ENCODE assay signal across 9 cellular contexts in genomic region chr17:55295411-55296170, GRCh38. TPM values are rescaled to one million over a fixed set of nuclear protein-coding genes. Genes with fewer than 3 reads are reported as not detected.
A peak's percentile ranks its signal among the peaks of the same experiment; 100 is the strongest.
DNase-seq lines count a peak whose midpoint lies in the region; ATAC-seq and TF ChIP-seq lines count a peak whose summit lies in the region.
"Had no signal": no experiment of that assay in that cellular context is flagged by ENCODE, and none has a peak within 500 bp of the region (broad histone marks: within the 10 kb centered on the region; RNA-seq: fewer than 3 reads in every experiment).

No MANE protein-coding gene starts in this region.

- ATAC-seq in SK-N-SH treated with all-trans-retinoic acid at 6 μM for 48 hours (peak; percentile 94), heart right ventricle (peak; percentile 73 to 92 (median 84)), sciatic nerve (peak; percentile 83)

- no peak overlapping the region for H3K4me3 ChIP-seq in GM23248
- no peak overlapping the region for H3K4me3 ChIP-seq in heart right ventricle

- H3K9ac ChIP-seq in GM23248 = no peak overlapping the region

- H3K27me3 ChIP-seq in GM23248 (replicated peaks; ENCODE audit: insufficient read depth) (no peaks in the 10 kb centered on the region), heart right ventricle (no peaks in the 10 kb centered on the region)

- no peaks in the 10 kb centered on the region for H3K36me3 ChIP-seq in GM23248 (ENCODE audit: low read depth)
- peaks cover 0 to 35% (median 0%) of the 10 kb centered on the region in 9 donors for H3K36me3 ChIP-seq in heart right ventricle

- WGBS in GM23248 (ENCODE audit: low coverage in 1 of 2, low lambda C conversion rate in 2 of 2, missing lambda C conversion rate in 2 of 2), 2 experiments = 47 to 48% methylated on average over 10 of the region's 10 CpGs
- 36 to 39% methylated on average over 10 of the region's 10 CpGs for WGBS in heart right ventricle, 2 donors

- H4K20me1 ChIP-seq in GM23248 (ENCODE audit: insufficient read depth) = no peaks in the 10 kb centered on the region

- H3K27ac Mint-ChIP-seq in activated naive CD8-positive, alpha-beta T cell treated with anti-CD3 and anti-CD28 coated beads for 36 hours = no peak overlapping the region
- H3K27ac Mint-ChIP-seq: dendritic cell treated with granulocyte-macrophage colony-stimulating factor and Interleukin-4, amounts not matched to agents 40 ng/mL and 50 ng/mL, for 4 days had no signal

- H3K27me3 Mint-ChIP-seq in activated naive CD8-positive, alpha-beta T cell treated with anti-CD3 and anti-CD28 coated beads for 36 hours = no peaks in the 10 kb centered on the region
- H3K27me3 Mint-ChIP-seq: dendritic cell treated with granulocyte-macrophage colony-stimulating factor and Interleukin-4, amounts not matched to agents 40 ng/mL and 50 ng/mL, for 4 days had no signal

- no peaks in the 10 kb centered on the region for H3K9me2 ChIP-seq in GM23248 (ENCODE audit: insufficient read depth)

- H3F3A ChIP-seq in GM23248 (ENCODE audit: insufficient read depth) = no peaks in the 10 kb centered on the region

- no peaks in the 10 kb centered on the region for H3K4me1 Mint-ChIP-seq in activated naive CD8-positive, alpha-beta T cell treated with anti-CD3 and anti-CD28 coated beads for 36 hours

- DNase-seq in EH (ENCODE audit: low read depth) (peak; percentile 53), GM23248 (peak; percentile 62), LHCN-M2 (ENCODE audit: low read depth) (peak; percentile 22), heart right ventricle (peak in 1 of 2 donors; percentile 42), sciatic nerve (ENCODE audit: low spot score) (peak; percentile 69), middle frontal gyrus (ENCODE audit: extremely low spot score, low spot score) (no peak)
- peak; percentile 45 for DNase-seq in activated naive CD8-positive, alpha-beta T cell treated with anti-CD3 and anti-CD28 coated beads for 36 hours

- TF ChIP-seq CTCF in heart right ventricle (IDR thresholded peaks at IDR 0.05) = peak; percentile 80 to 89 (median 87)

- in situ Hi-C loops in GM23248 (cut with MboI) = no loop called here

- no peaks in the 10 kb centered on the region for H3K36me3 Mint-ChIP-seq in activated naive CD8-positive, alpha-beta T cell treated with anti-CD3 and anti-CD28 coated beads for 36 hours

- no peaks in the 10 kb centered on the region for H3K9me3 Mint-ChIP-seq in activated naive CD8-positive, alpha-beta T cell treated with anti-CD3 and anti-CD28 coated beads for 36 hours
- H3K9me3 Mint-ChIP-seq: dendritic cell treated with granulocyte-macrophage colony-stimulating factor and Interleukin-4, amounts not matched to agents 40 ng/mL and 50 ng/mL, for 4 days had no signal

- H3K27ac ChIP-seq in GM23248 (no peak overlapping the region), heart right ventricle (peak overlapping the region in 5 of 10 donors; percentile 25 to 42 (median 38))

- no peaks in the 10 kb centered on the region for H3K79me2 ChIP-seq in GM23248 (ENCODE audit: insufficient read depth)

- no peak overlapping the region for H2AFZ ChIP-seq in GM23248

- H3K4me2 ChIP-seq in GM23248 (ENCODE audit: unreplicated experiment) = no peak overlapping the region

- H3K4me1 ChIP-seq in GM23248 (ENCODE audit: insufficient read depth) = no peaks in the 10 kb centered on the region
- H3K4me1 ChIP-seq in heart right ventricle = peaks cover 0 to 30% (median 12%) of the 10 kb centered on the region in 9 donors

- H3K4me3 Mint-ChIP-seq in activated naive CD8-positive, alpha-beta T cell treated with anti-CD3 and anti-CD28 coated beads for 36 hours = no peak overlapping the region
- H3K4me3 Mint-ChIP-seq: dendritic cell treated with granulocyte-macrophage colony-stimulating factor and Interleukin-4, amounts not matched to agents 40 ng/mL and 50 ng/mL, for 4 days had no signal

- H3K9me3 ChIP-seq in GM23248 (ENCODE audit: low read depth) = no peaks in the 10 kb centered on the region
- H3K9me3 ChIP-seq in heart right ventricle = peaks cover 0 to 11% (median 0%) of the 10 kb centered on the region in 11 donors

- intact Hi-C loops in heart right ventricle (cut with DNase I) = loop anchor here in 8 of 10 donors (1.0 to 10.0 kb wide), 10 partner anchors 29 to 303 kb away; partner anchors contain the start of gene HLF (in 3 of the 8)
- intact Hi-C loops in sciatic nerve (cut with DNase I) = no loop called here

TF ChIP-seq in SK-N-SH treated with all-trans-retinoic acid at 6 μM for 48 hours, 23 proteins besides CTCF, POLR2A, EP300 and RAD21 (continues in another document):
- TF ChIP-seq, protein P1, sequence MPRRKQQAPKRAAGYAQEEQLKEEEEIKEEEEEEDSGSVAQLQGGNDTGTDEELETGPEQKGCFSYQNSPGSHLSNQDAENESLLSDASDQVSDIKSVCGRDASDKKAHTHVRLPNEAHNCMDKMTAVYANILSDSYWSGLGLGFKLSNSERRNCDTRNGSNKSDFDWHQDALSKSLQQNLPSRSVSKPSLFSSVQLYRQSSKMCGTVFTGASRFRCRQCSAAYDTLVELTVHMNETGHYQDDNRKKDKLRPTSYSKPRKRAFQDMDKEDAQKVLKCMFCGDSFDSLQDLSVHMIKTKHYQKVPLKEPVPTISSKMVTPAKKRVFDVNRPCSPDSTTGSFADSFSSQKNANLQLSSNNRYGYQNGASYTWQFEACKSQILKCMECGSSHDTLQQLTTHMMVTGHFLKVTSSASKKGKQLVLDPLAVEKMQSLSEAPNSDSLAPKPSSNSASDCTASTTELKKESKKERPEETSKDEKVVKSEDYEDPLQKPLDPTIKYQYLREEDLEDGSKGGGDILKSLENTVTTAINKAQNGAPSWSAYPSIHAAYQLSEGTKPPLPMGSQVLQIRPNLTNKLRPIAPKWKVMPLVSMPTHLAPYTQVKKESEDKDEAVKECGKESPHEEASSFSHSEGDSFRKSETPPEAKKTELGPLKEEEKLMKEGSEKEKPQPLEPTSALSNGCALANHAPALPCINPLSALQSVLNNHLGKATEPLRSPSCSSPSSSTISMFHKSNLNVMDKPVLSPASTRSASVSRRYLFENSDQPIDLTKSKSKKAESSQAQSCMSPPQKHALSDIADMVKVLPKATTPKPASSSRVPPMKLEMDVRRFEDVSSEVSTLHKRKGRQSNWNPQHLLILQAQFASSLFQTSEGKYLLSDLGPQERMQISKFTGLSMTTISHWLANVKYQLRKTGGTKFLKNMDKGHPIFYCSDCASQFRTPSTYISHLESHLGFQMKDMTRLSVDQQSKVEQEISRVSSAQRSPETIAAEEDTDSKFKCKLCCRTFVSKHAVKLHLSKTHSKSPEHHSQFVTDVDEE (CRISPR knock-in tag; IDR thresholded peaks at IDR 0.05) = no peak
- TF ChIP-seq TCF4 (CRISPR knock-in tag; IDR thresholded peaks at IDR 0.05; ENCODE audit: borderline replicate concordance) (no peak), PATZ1 (CRISPR knock-in tag; IDR thresholded peaks at IDR 0.05; ENCODE audit: borderline replicate concordance) (no peak), RARB (CRISPR knock-in tag; IDR thresholded peaks at IDR 0.05) (no peak), ESRRG (CRISPR knock-in tag; IDR thresholded peaks at IDR 0.05) (no peak), ZNF565 (CRISPR knock-in tag; conservative IDR thresholded peaks at IDR 0.05; ENCODE audit: low read depth) (no peak), TOX (CRISPR knock-in tag; IDR thresholded peaks at IDR 0.05; ENCODE audit: borderline replicate concordance) (no peak), ZC3H10 (CRISPR knock-in tag; IDR thresholded peaks at IDR 0.05) (no peak), ZNF8 (CRISPR knock-in tag; IDR thresholded peaks at IDR 0.05) (no peak), POU6F1 (CRISPR knock-in tag; IDR thresholded peaks at IDR 0.05; ENCODE audit: borderline replicate concordance, low read depth) (no peak), CSDC2 (CRISPR knock-in tag; IDR thresholded peaks at IDR 0.05) (no peak), SNAI2 (CRISPR knock-in tag; IDR thresholded peaks at IDR 0.05) (no peak)

RNA-seq across cellular contexts. Expression of gene HLF, which starts 30.8 kb away (rescaled TPM):
- total RNA-seq in GM23248 (2014; rRNA removed; shearing (Covaris generic)) = not detected in 2 replicates
- polyA plus RNA-seq in GM23248 (2016; fragmentation: Nextera tagmentation; extraction: Ambion mirVana) (0.09 TPM in 1 of 2 replicates, not detected in the other), heart right ventricle (1 to 10 TPM; 4.1 to 4.4 TPM)
- total RNA-seq in LHCN-M2 (2014; rRNA removed) (0.26 and 0.29 TPM in 2 replicates), heart right ventricle (10 to 100 TPM; 11.2 to 42.5 (median 31.3) TPM), sciatic nerve (21.4 TPM)
- polyA plus RNA-seq in LHCN-M2 (2012) = 0.02 TPM
- under 1 TPM; 0.19 to 0.32 TPM for total RNA-seq in activated naive CD8-positive, alpha-beta T cell treated with anti-CD3 and anti-CD28 coated beads for 36 hours
